Comparison of ENCODE assay signal across 20 cellular contexts in the genomic region with DNA sequence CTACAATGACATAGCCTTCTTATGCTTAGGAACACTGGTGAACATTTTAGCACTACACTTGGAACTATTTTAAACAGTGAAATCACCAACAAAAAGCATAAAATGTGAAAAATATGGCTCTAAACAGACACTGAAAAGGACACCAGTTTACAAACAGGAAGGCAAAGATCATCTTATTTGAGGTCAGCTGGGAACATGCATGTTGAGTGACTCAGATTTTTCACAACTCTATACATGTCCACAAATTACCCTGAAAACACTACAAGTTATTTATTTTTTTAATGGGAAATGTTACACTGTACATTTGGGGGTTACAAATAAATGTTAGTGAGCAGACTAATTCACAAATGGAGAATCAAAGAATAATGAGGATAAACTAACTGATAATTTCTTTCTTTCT. TPM values are rescaled to one million over a fixed set of nuclear protein-coding genes. Genes with fewer than 3 reads are reported as not detected.
DNase-seq lines count a peak whose midpoint lies in the region; ATAC-seq and TF ChIP-seq lines count a peak whose summit lies in the region.
"Had no signal": no experiment of that assay in that cellular context is flagged by ENCODE, and none has a peak within 500 bp of the region (broad histone marks: within the 10 kb centered on the region; RNA-seq: fewer than 3 reads in every experiment).

No MANE protein-coding gene starts in this region.

- no peaks in the 10 kb centered on the region for H3K79me2 ChIP-seq in osteoblast (ENCODE audit: insufficient read depth, low read length)

- intact Hi-C loops in natural killer cell (cut with micrococcal nuclease): no loop called here

- H3K27me3 Mint-ChIP-seq in natural killer cell (ENCODE audit: low read depth in 2 of 2): peaks cover 0 to 2% of the 10 kb centered on the region in 2 donors

- H3K27me3 ChIP-seq in osteoblast (ENCODE audit: insufficient read depth, low read length): peaks cover 10% of the 10 kb centered on the region
- H3K27me3 ChIP-seq in effector memory CD4-positive, alpha-beta T cell (replicated peaks; ENCODE audit: control insufficient read depth, insufficient read depth, low read length, poor library complexity, severe bottlenecking): peaks cover under 1% of the 10 kb centered on the region

- H3K27ac Mint-ChIP-seq in natural killer cell: peak overlapping the region; percentile 22 to 52
- H3K27ac Mint-ChIP-seq: CD4-positive, alpha-beta T cell had no signal

- no peak overlapping the region for H3K27ac ChIP-seq in osteoblast (ENCODE audit: low read depth, low read length)
- no peak overlapping the region for H3K27ac ChIP-seq in effector memory CD4-positive, alpha-beta T cell (ENCODE audit: insufficient read depth, low read length, poor library complexity, severe bottlenecking)
- H3K27ac ChIP-seq: HL-60, KMS-11 had no signal

- H2AFZ ChIP-seq in osteoblast (ENCODE audit: low read length): no peak overlapping the region

- H3K4me1 Mint-ChIP-seq in natural killer cell: peaks cover 6 to 11% of the 10 kb centered on the region in 2 donors

- no peaks in the 10 kb centered on the region for H3K36me3 Mint-ChIP-seq in natural killer cell

- ATAC-seq in natural killer cell (peak in 2 of 3 donors; percentile 59 to 67), GM19467 (IDR thresholded peaks at IDR 0.05; ENCODE audit: unreplicated experiment) (no peak)
- ATAC-seq: SK-N-SH treated with all-trans-retinoic acid at 6 μM for 48 hours had no signal

- DNase-seq in EL (peak; percentile 23), amniotic epithelial cell (ENCODE audit: low read depth) (peak; percentile 67), fibroblast of mammary gland (ENCODE audit: low read depth) (peak; percentile 43), natural killer cell (no peak), osteoblast (ENCODE audit: insufficient read length, low spot score, missing footprints) (no peak), GM10266 (ENCODE audit: extremely low spot score) (no peak)
- DNase-seq in effector memory CD4-positive, alpha-beta T cell: no peak
- DNase-seq: Caco-2; CD4-positive, alpha-beta T cell; H7; MG63; NCI-H1092 treated with DMSO at 0.1 percent for 48 hours; NCI-H2081; NCI-H510A treated with DMSO at 0.1 percent for 48 hours; NCI-H82; SHP77 treated with DMSO at 0.1 percent for 48 hours had no signal

- no peak overlapping the region for H3K4me3 ChIP-seq in fibroblast of mammary gland (ENCODE audit: control insufficient read depth, low read depth, low read length)
- no peak overlapping the region for H3K4me3 ChIP-seq in osteoblast (ENCODE audit: insufficient read depth, low read length)
- H3K4me3 ChIP-seq in effector memory CD4-positive, alpha-beta T cell (ENCODE audit: insufficient read depth, low read depth, low read length, poor library complexity, severe bottlenecking): no peak overlapping the region
- H3K4me3 ChIP-seq: MG63 had no signal

- no peak overlapping the region for H3K4me3 Mint-ChIP-seq in natural killer cell
- H3K4me3 Mint-ChIP-seq: CD4-positive, alpha-beta T cell had no signal

- no peaks in the 10 kb centered on the region for H3K36me3 ChIP-seq in osteoblast (ENCODE audit: insufficient read depth, low read length)
- H3K36me3 ChIP-seq in effector memory CD4-positive, alpha-beta T cell (ENCODE audit: control insufficient read depth, insufficient read depth, low read length): no peaks in the 10 kb centered on the region
- H3K36me3 ChIP-seq: MG63 had no signal

- no peak overlapping the region for H3K4me2 ChIP-seq in osteoblast (ENCODE audit: insufficient read depth, low read length)
- H3K4me2 ChIP-seq: KMS-11 had no signal

- no peaks in the 10 kb centered on the region for H3K9me3 ChIP-seq in osteoblast (ENCODE audit: low read depth, low read length)
- H3K9me3 ChIP-seq in effector memory CD4-positive, alpha-beta T cell (ENCODE audit: control insufficient read depth, low read length): no peaks in the 10 kb centered on the region
- H3K9me3 ChIP-seq: Caco-2, MG63 had no signal

- TF ChIP-seq CTCF in fibroblast of mammary gland (conservative IDR thresholded peaks at IDR 0.05; ENCODE audit: control insufficient read depth, insufficient read depth, low read depth, low read length) (no peak), natural killer cell (IDR thresholded peaks at IDR 0.05) (no peak), osteoblast (IDR thresholded peaks at IDR 0.05; ENCODE audit: extremely low read depth, low read depth, low read length) (no peak), GM10266 (IDR thresholded peaks at IDR 0.05; ENCODE audit: control insufficient read depth, insufficient read depth, low read depth, missing control alignments) (no peak)

- H4K20me1 ChIP-seq in osteoblast (ENCODE audit: insufficient read depth, low read length): no peaks in the 10 kb centered on the region

- H3K4me1 ChIP-seq in osteoblast (ENCODE audit: insufficient read depth, low read length): no peaks in the 10 kb centered on the region
- no peaks in the 10 kb centered on the region for H3K4me1 ChIP-seq in effector memory CD4-positive, alpha-beta T cell (ENCODE audit: control insufficient read depth, insufficient read depth, low read length, poor library complexity, severe bottlenecking)
- H3K4me1 ChIP-seq: Caco-2 had no signal

- no peaks in the 10 kb centered on the region for H3K9me3 Mint-ChIP-seq in natural killer cell
- H3K9me3 Mint-ChIP-seq: CD4-positive, alpha-beta T cell had no signal

RNA-seq across cellular contexts. Expression of gene GK5, which starts 12.5 kb away (rescaled TPM):
- total RNA-seq in natural killer cell: 100 to 1,000 TPM; 125 to 161 (median 145) TPM
- total RNA-seq in osteoblast: 31.5 and 32.2 TPM in 2 replicates

Comparison
In these comparisons a context has a peak if more than half of its experiments do, and no peak if none do; other contexts are left out.
1. DNase-seq: peak in EL (single experiment), amniotic epithelial cell (single experiment) and fibroblast of mammary gland (single experiment); none in natural killer cell (single experiment), osteoblast (single experiment), effector memory CD4-positive, alpha-beta T cell (0 of 3) and GM10266 (single experiment).